In the genomic region with DNA sequence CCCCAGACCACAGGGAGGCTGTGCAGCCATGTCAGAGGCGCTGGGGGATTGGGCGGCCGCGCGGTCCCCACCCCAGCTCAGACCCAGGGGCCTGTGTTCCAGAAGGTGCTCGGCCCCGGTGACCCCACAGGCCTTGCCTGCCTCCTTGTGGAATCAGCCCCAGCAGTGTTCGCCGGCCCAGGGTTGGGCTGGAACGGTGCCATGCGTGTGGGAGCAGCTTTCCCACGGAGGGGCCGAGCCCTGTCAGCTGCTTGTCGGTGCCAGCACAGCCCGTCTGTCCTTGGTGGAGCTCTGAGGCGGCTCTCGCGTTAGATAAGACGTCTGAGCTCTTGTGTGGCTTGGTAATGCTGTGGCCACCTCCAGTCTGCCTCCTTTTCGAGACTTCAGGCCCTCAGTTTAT, we compare ENCODE assay signal across 2 cellular contexts.
TF ChIP-seq lines count a peak whose summit lies in the region.

No MANE protein-coding gene starts in this region.

TF ChIP-seq in SK-N-SH, 30 proteins besides CTCF, POLR2A, EP300 and RAD21 (continued from another document):
- TF ChIP-seq, protein P1, sequence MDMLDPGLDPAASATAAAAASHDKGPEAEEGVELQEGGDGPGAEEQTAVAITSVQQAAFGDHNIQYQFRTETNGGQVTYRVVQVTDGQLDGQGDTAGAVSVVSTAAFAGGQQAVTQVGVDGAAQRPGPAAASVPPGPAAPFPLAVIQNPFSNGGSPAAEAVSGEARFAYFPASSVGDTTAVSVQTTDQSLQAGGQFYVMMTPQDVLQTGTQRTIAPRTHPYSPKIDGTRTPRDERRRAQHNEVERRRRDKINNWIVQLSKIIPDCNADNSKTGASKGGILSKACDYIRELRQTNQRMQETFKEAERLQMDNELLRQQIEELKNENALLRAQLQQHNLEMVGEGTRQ (IDR thresholded peaks at IDR 0.05; ENCODE audit: borderline replicate concordance, low read depth, low read length): no peak
- TF ChIP-seq, protein P2, sequence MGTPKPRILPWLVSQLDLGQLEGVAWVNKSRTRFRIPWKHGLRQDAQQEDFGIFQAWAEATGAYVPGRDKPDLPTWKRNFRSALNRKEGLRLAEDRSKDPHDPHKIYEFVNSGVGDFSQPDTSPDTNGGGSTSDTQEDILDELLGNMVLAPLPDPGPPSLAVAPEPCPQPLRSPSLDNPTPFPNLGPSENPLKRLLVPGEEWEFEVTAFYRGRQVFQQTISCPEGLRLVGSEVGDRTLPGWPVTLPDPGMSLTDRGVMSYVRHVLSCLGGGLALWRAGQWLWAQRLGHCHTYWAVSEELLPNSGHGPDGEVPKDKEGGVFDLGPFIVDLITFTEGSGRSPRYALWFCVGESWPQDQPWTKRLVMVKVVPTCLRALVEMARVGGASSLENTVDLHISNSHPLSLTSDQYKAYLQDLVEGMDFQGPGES (IDR thresholded peaks at IDR 0.05; ENCODE audit: low read depth, low read length): no peak
- TF ChIP-seq RXRA (IDR thresholded peaks at IDR 0.05; ENCODE audit: borderline replicate concordance, low read depth) (no peak), POLR2AphosphoS5 (IDR thresholded peaks at IDR 0.05; ENCODE audit: low read depth, low read length) (no peak), MEF2A (IDR thresholded peaks at IDR 0.05; ENCODE audit: borderline replicate concordance, low read depth) (no peak), MXI1 (IDR thresholded peaks at IDR 0.05; ENCODE audit: low read depth, low read length) (no peak), GATA2 (CRISPR knock-in tag; IDR thresholded peaks at IDR 0.05) (no peak), NRF1 (IDR thresholded peaks at IDR 0.05; ENCODE audit: low read depth, low read length) (no peak), FOXM1 (IDR thresholded peaks at IDR 0.05; ENCODE audit: low read depth) (no peak), EZH2phosphoT487 (IDR thresholded peaks at IDR 0.05; ENCODE audit: borderline replicate concordance, low read depth) (no peak), NFIC (IDR thresholded peaks at IDR 0.05; ENCODE audit: borderline replicate concordance) (no peak), FOSL2 (IDR thresholded peaks at IDR 0.05; ENCODE audit: borderline replicate concordance, low read depth) (no peak), GABPA (IDR thresholded peaks at IDR 0.05; ENCODE audit: low read depth) (no peak), TEAD4 (IDR thresholded peaks at IDR 0.05; ENCODE audit: borderline replicate concordance, insufficient read depth) (no peak)

TF ChIP-seq in SK-N-SH treated with all-trans-retinoic acid at 6 μM for 48 hours, 23 proteins besides CTCF, POLR2A, EP300 and RAD21 (continued from another document):
- no peak for TF ChIP-seq ZFP30 (CRISPR knock-in tag; IDR thresholded peaks at IDR 0.05)
